Comparison of ENCODE assay signal across 1 cellular context in the genomic region with DNA sequence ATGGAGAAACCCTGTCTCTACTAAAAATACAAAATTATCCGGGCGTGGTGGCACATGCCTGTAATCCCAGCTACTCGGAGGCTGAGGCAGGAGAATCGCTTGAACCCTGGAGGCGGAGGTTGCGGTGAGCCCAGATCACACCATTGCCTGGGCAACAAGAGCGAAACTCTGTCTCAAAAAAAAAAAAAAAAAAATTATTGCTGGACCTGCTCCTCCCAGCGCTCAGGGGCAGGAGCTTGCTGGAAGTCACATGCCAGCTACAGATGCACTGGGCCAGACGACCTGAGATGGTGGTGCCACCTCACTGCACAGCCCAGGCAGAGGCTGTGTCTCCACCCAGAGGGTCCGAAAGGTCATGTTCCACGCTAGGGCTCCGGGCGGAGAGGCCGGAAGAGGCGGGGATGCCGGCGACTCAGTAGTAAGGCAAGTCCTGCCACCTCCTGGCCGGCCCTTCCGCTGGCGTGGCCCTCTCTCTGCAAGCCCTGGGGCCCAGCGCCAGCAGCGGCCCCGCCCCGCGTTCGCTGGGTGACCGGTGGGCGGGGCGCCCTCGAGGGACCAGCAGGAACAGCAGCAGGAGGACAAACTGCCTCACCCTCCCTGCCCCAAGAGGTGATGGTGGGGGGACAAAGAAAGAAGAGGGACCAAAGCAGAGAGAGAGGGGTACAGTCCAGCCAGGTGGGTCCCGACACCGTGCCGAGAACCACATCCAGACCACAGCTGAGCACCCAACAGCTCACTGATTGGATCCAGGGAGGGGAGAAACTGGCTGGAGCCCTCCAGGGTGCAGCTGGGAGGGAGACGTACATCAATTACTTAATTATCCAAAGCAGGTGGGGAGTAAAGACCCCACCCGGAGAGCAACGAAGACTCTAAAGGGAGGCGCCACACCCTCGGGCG.
TF ChIP-seq lines count a peak whose summit lies in the region.

No MANE protein-coding gene starts in this region.

TF ChIP-seq in K562, 482 proteins besides CTCF, POLR2A, EP300 and RAD21 (continued from another document and continues in another):
- no peak for TF ChIP-seq RBBP5 (IDR thresholded peaks at IDR 0.05; ENCODE audit: borderline replicate concordance, insufficient read depth, low read length, poor library complexity, severe bottlenecking)
- no peak for TF ChIP-seq RBM25 (IDR thresholded peaks at IDR 0.05; ENCODE audit: low read depth, low read length, severe bottlenecking)
- peak; percentile 86; the same call in 1 of the 2 replicates for TF ChIP-seq ETV5 (CRISPR knock-in tag; IDR thresholded peaks at IDR 0.05; ENCODE audit: low read depth)
- TF ChIP-seq CREB1 (IDR thresholded peaks at IDR 0.05): peak; percentile 28; the same call in 1 of the 2 replicates
- peak; percentile 76 for TF ChIP-seq CREB1 (CRISPR knock-in tag; IDR thresholded peaks at IDR 0.05)
- TF ChIP-seq, protein P1, sequence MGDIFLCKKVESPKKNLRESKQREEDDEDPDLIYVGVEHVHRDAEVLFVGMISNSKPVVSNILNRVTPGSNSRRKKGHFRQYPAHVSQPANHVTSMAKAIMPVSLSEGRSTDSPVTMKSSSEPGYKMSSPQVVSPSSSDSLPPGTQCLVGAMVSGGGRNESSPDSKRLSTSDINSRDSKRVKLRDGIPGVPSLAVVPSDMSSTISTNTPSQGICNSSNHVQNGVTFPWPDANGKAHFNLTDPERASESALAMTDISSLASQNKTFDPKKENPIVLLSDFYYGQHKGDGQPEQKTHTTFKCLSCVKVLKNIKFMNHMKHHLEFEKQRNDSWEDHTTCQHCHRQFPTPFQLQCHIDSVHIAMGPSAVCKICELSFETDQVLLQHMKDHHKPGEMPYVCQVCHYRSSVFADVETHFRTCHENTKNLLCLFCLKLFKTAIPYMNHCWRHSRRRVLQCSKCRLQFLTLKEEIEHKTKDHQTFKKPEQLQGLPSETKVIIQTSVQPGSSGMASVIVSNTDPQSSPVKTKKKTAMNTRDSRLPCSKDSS (IDR thresholded peaks at IDR 0.05; ENCODE audit: low read depth, partially characterized antibody): no peak
- no peak for TF ChIP-seq ZC3H8 (IDR thresholded peaks at IDR 0.05)
- no peak for TF ChIP-seq PHF21A (IDR thresholded peaks at IDR 0.05; ENCODE audit: borderline replicate concordance, low read depth)
- TF ChIP-seq BRCA1 (IDR thresholded peaks at IDR 0.05): no peak
- TF ChIP-seq BRCA1 (CRISPR knock-in tag; IDR thresholded peaks at IDR 0.05): no peak
- no peak for TF ChIP-seq CREB5 (CRISPR knock-in tag; IDR thresholded peaks at IDR 0.05)
- TF ChIP-seq, protein P2, sequence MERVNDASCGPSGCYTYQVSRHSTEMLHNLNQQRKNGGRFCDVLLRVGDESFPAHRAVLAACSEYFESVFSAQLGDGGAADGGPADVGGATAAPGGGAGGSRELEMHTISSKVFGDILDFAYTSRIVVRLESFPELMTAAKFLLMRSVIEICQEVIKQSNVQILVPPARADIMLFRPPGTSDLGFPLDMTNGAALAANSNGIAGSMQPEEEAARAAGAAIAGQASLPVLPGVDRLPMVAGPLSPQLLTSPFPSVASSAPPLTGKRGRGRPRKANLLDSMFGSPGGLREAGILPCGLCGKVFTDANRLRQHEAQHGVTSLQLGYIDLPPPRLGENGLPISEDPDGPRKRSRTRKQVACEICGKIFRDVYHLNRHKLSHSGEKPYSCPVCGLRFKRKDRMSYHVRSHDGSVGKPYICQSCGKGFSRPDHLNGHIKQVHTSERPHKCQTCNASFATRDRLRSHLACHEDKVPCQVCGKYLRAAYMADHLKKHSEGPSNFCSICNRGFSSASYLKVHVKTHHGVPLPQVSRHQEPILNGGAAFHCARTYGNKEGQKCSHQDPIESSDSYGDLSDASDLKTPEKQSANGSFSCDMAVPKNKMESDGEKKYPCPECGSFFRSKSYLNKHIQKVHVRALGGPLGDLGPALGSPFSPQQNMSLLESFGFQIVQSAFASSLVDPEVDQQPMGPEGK (CRISPR knock-in tag; IDR thresholded peaks at IDR 0.05; ENCODE audit: borderline replicate concordance): no peak
- peak; percentile 51; the same call in 1 of the 2 replicates for TF ChIP-seq ZNF395 (CRISPR knock-in tag; IDR thresholded peaks at IDR 0.05)
- no peak for TF ChIP-seq CHCHD3 (CRISPR knock-in tag; IDR thresholded peaks at IDR 0.05)
- TF ChIP-seq PHB (CRISPR knock-in tag; IDR thresholded peaks at IDR 0.05): no peak
- no peak for TF ChIP-seq ZNF75A (CRISPR knock-in tag; IDR thresholded peaks at IDR 0.05)
- TF ChIP-seq HDAC2 (IDR thresholded peaks at IDR 0.05): peak; percentile 75; the same call in 1 of the 2 replicates
- no peak for TF ChIP-seq DLX4 (CRISPR knock-in tag; IDR thresholded peaks at IDR 0.05)
- TF ChIP-seq CBFB (CRISPR knock-in tag; IDR thresholded peaks at IDR 0.05): no peak
- no peak for TF ChIP-seq HMBOX1 (IDR thresholded peaks at IDR 0.05)
- no peak for TF ChIP-seq ZNF174 (CRISPR knock-in tag; IDR thresholded peaks at IDR 0.05)
- TF ChIP-seq FOSL1 (tag; conservative IDR thresholded peaks at IDR 0.05): no peak; the same call in 1 of the 2 replicates
- TF ChIP-seq RFX5 (IDR thresholded peaks at IDR 0.05; ENCODE audit: low read depth, low read length): no peak
- no peak for TF ChIP-seq ZNF511 (CRISPR knock-in tag; IDR thresholded peaks at IDR 0.05)
- peak; percentile 46 for TF ChIP-seq JUND (IDR thresholded peaks at IDR 0.05; ENCODE audit: borderline replicate concordance, low read depth, low read length)
- no peak; the same call in 2 of the 3 replicates for TF ChIP-seq JUND (tag; IDR thresholded peaks at IDR 0.05; ENCODE audit: borderline replicate concordance, low read depth, low read length)
- no peak for TF ChIP-seq ZFPM2 (CRISPR knock-in tag; IDR thresholded peaks at IDR 0.05)
- no peak for TF ChIP-seq TAF15 (IDR thresholded peaks at IDR 0.05; ENCODE audit: low read depth, low read length)
- no peak for TF ChIP-seq THRAP3 (IDR thresholded peaks at IDR 0.05; ENCODE audit: borderline replicate concordance)
- peak in 1 of 2 experiments; percentile 51; a peak in 1 of 4 replicates for TF ChIP-seq RCOR1 (IDR thresholded peaks at IDR 0.05; ENCODE audit: borderline replicate concordance in 1 of 2, low read depth in 2 of 2, low read length in 2 of 2)
- TF ChIP-seq DNMT1 (IDR thresholded peaks at IDR 0.05): peak; percentile 41; the same call in 1 of the 2 replicates
- no peak for TF ChIP-seq KDM1A (IDR thresholded peaks at IDR 0.05)
- TF ChIP-seq, protein P3, sequence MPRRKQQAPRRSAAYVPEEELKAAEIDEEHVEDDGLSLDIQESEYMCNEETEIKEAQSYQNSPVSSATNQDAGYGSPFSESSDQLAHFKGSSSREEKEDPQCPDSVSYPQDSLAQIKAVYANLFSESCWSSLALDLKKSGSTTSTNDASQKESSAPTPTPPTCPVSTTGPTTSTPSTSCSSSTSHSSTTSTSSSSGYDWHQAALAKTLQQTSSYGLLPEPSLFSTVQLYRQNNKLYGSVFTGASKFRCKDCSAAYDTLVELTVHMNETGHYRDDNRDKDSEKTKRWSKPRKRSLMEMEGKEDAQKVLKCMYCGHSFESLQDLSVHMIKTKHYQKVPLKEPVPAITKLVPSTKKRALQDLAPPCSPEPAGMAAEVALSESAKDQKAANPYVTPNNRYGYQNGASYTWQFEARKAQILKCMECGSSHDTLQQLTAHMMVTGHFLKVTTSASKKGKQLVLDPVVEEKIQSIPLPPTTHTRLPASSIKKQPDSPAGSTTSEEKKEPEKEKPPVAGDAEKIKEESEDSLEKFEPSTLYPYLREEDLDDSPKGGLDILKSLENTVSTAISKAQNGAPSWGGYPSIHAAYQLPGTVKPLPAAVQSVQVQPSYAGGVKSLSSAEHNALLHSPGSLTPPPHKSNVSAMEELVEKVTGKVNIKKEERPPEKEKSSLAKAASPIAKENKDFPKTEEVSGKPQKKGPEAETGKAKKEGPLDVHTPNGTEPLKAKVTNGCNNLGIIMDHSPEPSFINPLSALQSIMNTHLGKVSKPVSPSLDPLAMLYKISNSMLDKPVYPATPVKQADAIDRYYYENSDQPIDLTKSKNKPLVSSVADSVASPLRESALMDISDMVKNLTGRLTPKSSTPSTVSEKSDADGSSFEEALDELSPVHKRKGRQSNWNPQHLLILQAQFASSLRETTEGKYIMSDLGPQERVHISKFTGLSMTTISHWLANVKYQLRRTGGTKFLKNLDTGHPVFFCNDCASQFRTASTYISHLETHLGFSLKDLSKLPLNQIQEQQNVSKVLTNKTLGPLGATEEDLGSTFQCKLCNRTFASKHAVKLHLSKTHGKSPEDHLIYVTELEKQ (CRISPR knock-in tag; IDR thresholded peaks at IDR 0.05): no peak
- TF ChIP-seq MAFK (IDR thresholded peaks at IDR 0.05; ENCODE audit: low read length): no peak
- TF ChIP-seq TSC22D4 (tag; IDR thresholded peaks at IDR 0.05): no peak
- TF ChIP-seq, protein P4, sequence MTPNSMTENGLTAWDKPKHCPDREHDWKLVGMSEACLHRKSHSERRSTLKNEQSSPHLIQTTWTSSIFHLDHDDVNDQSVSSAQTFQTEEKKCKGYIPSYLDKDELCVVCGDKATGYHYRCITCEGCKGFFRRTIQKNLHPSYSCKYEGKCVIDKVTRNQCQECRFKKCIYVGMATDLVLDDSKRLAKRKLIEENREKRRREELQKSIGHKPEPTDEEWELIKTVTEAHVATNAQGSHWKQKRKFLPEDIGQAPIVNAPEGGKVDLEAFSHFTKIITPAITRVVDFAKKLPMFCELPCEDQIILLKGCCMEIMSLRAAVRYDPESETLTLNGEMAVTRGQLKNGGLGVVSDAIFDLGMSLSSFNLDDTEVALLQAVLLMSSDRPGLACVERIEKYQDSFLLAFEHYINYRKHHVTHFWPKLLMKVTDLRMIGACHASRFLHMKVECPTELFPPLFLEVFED (CRISPR knock-in tag; conservative IDR thresholded peaks at IDR 0.05): peak; percentile 84
- TF ChIP-seq NFIC (IDR thresholded peaks at IDR 0.05): peak; percentile 64
- TF ChIP-seq NR1H2 (CRISPR knock-in tag; IDR thresholded peaks at IDR 0.05): 0 out of 2 replicates have a peak, but pooled peaks have one; percentile 55
- TF ChIP-seq HINFP (tag; conservative IDR thresholded peaks at IDR 0.05; ENCODE audit: low read depth): no peak
- no peak for TF ChIP-seq SMARCC2 (IDR thresholded peaks at IDR 0.05; ENCODE audit: low read depth)
- no peak for TF ChIP-seq ZNF77 (CRISPR knock-in tag; IDR thresholded peaks at IDR 0.05)
- TF ChIP-seq ZNF584 (CRISPR knock-in tag; IDR thresholded peaks at IDR 0.05; ENCODE audit: low read depth): no peak
- no peak for TF ChIP-seq ARNT (IDR thresholded peaks at IDR 0.05)
- no peak for TF ChIP-seq POLR3A (IDR thresholded peaks at IDR 0.05; ENCODE audit: borderline replicate concordance, extremely low read depth, insufficient read depth, insufficient read length)
- TF ChIP-seq ZBTB43 (CRISPR knock-in tag; IDR thresholded peaks at IDR 0.05): no peak
- no peak for TF ChIP-seq GATAD2B (IDR thresholded peaks at IDR 0.05; ENCODE audit: borderline replicate concordance)
- TF ChIP-seq ERF (CRISPR knock-in tag; IDR thresholded peaks at IDR 0.05): peak; percentile 91
